Comparison of ENCODE assay signal across 17 cellular contexts in the genomic region with DNA sequence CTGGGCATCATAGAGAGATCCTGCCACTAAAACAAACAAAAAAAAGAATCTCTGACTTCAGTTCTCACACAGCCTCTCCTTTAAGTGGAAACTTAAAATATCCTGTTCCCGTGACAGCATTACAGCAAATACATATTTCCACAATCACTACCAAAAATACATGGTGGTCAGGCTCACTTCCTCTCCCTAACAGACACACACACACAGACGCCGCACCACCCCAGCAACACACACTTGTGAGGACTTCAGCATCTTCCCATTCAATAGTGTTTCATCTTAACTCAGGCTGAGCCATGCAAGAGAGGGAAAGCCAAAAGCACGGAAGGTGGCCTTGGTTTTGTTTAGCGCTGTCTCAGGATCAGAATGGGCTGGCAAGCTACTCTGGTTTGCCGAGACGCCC. TPM values are rescaled to one million over a fixed set of nuclear protein-coding genes. Genes with fewer than 3 reads are reported as not detected.
DNase-seq lines count a peak whose midpoint lies in the region; ATAC-seq, FAIRE-seq and TF ChIP-seq lines count a peak whose summit lies in the region.
"Had no signal": no experiment of that assay in that cellular context is flagged by ENCODE, and none has a peak within 500 bp of the region (broad histone marks: within the 10 kb centered on the region; RNA-seq: fewer than 3 reads in every experiment).

No MANE protein-coding gene starts in this region.

- TF ChIP-seq CTCF in GM10266 (IDR thresholded peaks at IDR 0.05; ENCODE audit: control insufficient read depth, insufficient read depth, low read depth, missing control alignments): no peak
- TF ChIP-seq CTCF in D721Med (IDR thresholded peaks at IDR 0.05; ENCODE audit: insufficient read depth, missing control alignments): no peak

- no peaks in the 10 kb centered on the region for H3K9me3 ChIP-seq in naive thymus-derived CD4-positive, alpha-beta T cell (ENCODE audit: control insufficient read depth in 2 of 3, low read length in 3 of 3)
- H3K9me3 ChIP-seq: neutrophil, testis had no signal

- H3K27me3 Mint-ChIP-seq in naive thymus-derived CD4-positive, alpha-beta T cell: peaks cover 0 to 4% (median 3%) of the 10 kb centered on the region in 5 donors
- peaks cover 4% of the 10 kb centered on the region for H3K27me3 Mint-ChIP-seq in activated CD4-positive, alpha-beta T cell treated with anti-CD3 and anti-CD28 coated beads, Interleukin-2, amount 10 ng/mL, durations not matched to agents 24 days and 14 days

- H3K4me3 Mint-ChIP-seq in naive thymus-derived CD4-positive, alpha-beta T cell: no peak overlapping the region
- H3K4me3 Mint-ChIP-seq in activated CD4-positive, alpha-beta T cell treated with anti-CD3 and anti-CD28 coated beads, Interleukin-2, amount 10 ng/mL, durations not matched to agents 24 days and 14 days: no peak overlapping the region
- H3K4me3 Mint-ChIP-seq: activated CD4-positive, alpha-beta memory T cell treated with anti-CD3 and anti-CD28 coated beads for 36 hours had no signal

- CTCF ChIA-PET in naive thymus-derived CD4-positive, alpha-beta T cell (lab: Charles Lee): no interaction called here

- H3K36me3 Mint-ChIP-seq in naive thymus-derived CD4-positive, alpha-beta T cell: no peaks in the 10 kb centered on the region
- no peaks in the 10 kb centered on the region for H3K36me3 Mint-ChIP-seq in activated CD4-positive, alpha-beta T cell treated with anti-CD3 and anti-CD28 coated beads, Interleukin-2, amount 10 ng/mL, durations not matched to agents 24 days and 14 days (ENCODE audit: low read depth)
- H3K36me3 Mint-ChIP-seq: activated CD4-positive, alpha-beta memory T cell treated with anti-CD3 and anti-CD28 coated beads for 36 hours had no signal

- no peaks in the 10 kb centered on the region for H3K4me1 ChIP-seq in naive thymus-derived CD4-positive, alpha-beta T cell (ENCODE audit: control insufficient read depth in 2 of 2, insufficient read depth in 2 of 2, low read length in 2 of 2)
- H3K4me1 ChIP-seq: foreskin keratinocyte, testis had no signal

- peaks cover 0 to 7% (median 2%) of the 10 kb centered on the region in 7 donors for H3K4me1 Mint-ChIP-seq in naive thymus-derived CD4-positive, alpha-beta T cell
- H3K4me1 Mint-ChIP-seq in activated CD4-positive, alpha-beta T cell treated with anti-CD3 and anti-CD28 coated beads, Interleukin-2, amount 10 ng/mL, durations not matched to agents 24 days and 14 days: peaks cover 7% of the 10 kb centered on the region

- FAIRE-seq in D721Med (lab: Jason Lieb, UNC): no peak

- no peak overlapping the region for H3K27ac Mint-ChIP-seq in naive thymus-derived CD4-positive, alpha-beta T cell
- no peak overlapping the region for H3K27ac Mint-ChIP-seq in activated CD4-positive, alpha-beta T cell treated with anti-CD3 and anti-CD28 coated beads, Interleukin-2, amount 10 ng/mL, durations not matched to agents 24 days and 14 days
- H3K27ac Mint-ChIP-seq: activated CD4-positive, alpha-beta memory T cell treated with anti-CD3 and anti-CD28 coated beads for 36 hours had no signal

- intact Hi-C loops in naive thymus-derived CD4-positive, alpha-beta T cell (cut with micrococcal nuclease): no loop called here
- intact Hi-C loops in activated CD4-positive, alpha-beta T cell treated with anti-CD3 and anti-CD28 coated beads, Interleukin-2, amount 10 ng/mL, durations not matched to agents 24 days and 14 days (cut with micrococcal nuclease): no loop called here

- no peaks in the 10 kb centered on the region for H3K9me3 Mint-ChIP-seq in naive thymus-derived CD4-positive, alpha-beta T cell
- H3K9me3 Mint-ChIP-seq in activated CD4-positive, alpha-beta T cell treated with anti-CD3 and anti-CD28 coated beads, Interleukin-2, amount 10 ng/mL, durations not matched to agents 24 days and 14 days: no peaks in the 10 kb centered on the region
- H3K9me3 Mint-ChIP-seq: activated CD4-positive, alpha-beta memory T cell treated with anti-CD3 and anti-CD28 coated beads for 36 hours had no signal

- peak; percentile 63 for DNase-seq in GM10266 (ENCODE audit: extremely low spot score)
- DNase-seq in NOMO-1 treated with dmso at 0.1 percent for 144 hours (lab: John Stamatoyannopoulos, UW; ENCODE audit: unreplicated experiment): peak; percentile 81
- peak in 1 of 9 donors; percentile 3 for DNase-seq in naive thymus-derived CD4-positive, alpha-beta T cell
- no peak for DNase-seq in activated CD4-positive, alpha-beta T cell treated with anti-CD3 and anti-CD28 coated beads, Interleukin-2, amount 10 ng/mL, durations not matched to agents 24 days and 14 days
- no peak for DNase-seq in D721Med (ENCODE audit: insufficient read length, low spot score)
- DNase-seq: activated CD4-positive, alpha-beta memory T cell treated with anti-CD3 and anti-CD28 coated beads for 36 hours; activated T-cell treated with anti-CD3 and anti-CD28 coated beads, Interleukin-2, amount 50 U/mL, for 48 hours; AML-193; foreskin keratinocyte; left cardiac atrium; NCI-H1436; stimulated activated CD4-positive, alpha-beta T cell treated with anti-CD3 and anti-CD28 coated beads, Interleukin-12 subunit alpha, Interleukin-12 subunit beta, amount 100 ng/mL, for 4 hours; testis had no signal

- ATAC-seq in GM21576 (IDR thresholded peaks at IDR 0.05; ENCODE audit: unreplicated experiment) (peak; percentile 38), HG02588 (IDR thresholded peaks at IDR 0.05; ENCODE audit: unreplicated experiment) (no peak)
- peak; percentile 34 for ATAC-seq in naive thymus-derived CD4-positive, alpha-beta T cell
- ATAC-seq: foreskin keratinocyte, left cardiac atrium had no signal

- H3K27ac ChIP-seq in naive thymus-derived CD4-positive, alpha-beta T cell (ENCODE audit: low read depth, low read length): no peak overlapping the region
- H3K27ac ChIP-seq: foreskin keratinocyte, neutrophil, RWPE1, testis had no signal

- no peak overlapping the region for H3K4me3 ChIP-seq in naive thymus-derived CD4-positive, alpha-beta T cell (ENCODE audit: low read length)
- H3K4me3 ChIP-seq: testis had no signal

- POLR2A ChIA-PET in naive thymus-derived CD4-positive, alpha-beta T cell (lab: Charles Lee): no interaction called here

- no peaks in the 10 kb centered on the region for H3K27me3 ChIP-seq in naive thymus-derived CD4-positive, alpha-beta T cell (ENCODE audit: control insufficient read depth in 2 of 2, insufficient read depth in 2 of 2, low read length in 2 of 2)
- H3K27me3 ChIP-seq: foreskin keratinocyte, testis had no signal

- no peaks in the 10 kb centered on the region for H3K36me3 ChIP-seq in naive thymus-derived CD4-positive, alpha-beta T cell (ENCODE audit: control insufficient read depth in 2 of 3, insufficient read depth in 3 of 3, low read length in 3 of 3)
- H3K36me3 ChIP-seq: neutrophil had no signal

RNA-seq across cellular contexts. Expression of a gene that starts 21.9 kb away (rescaled TPM):
- total RNA-seq in naive thymus-derived CD4-positive, alpha-beta T cell: under 1 TPM in 4 of 5 experiments, not detected in 1; 0.13 to 0.31 (median 0.20) TPM
- polyA plus RNA-seq in naive thymus-derived CD4-positive, alpha-beta T cell: under 1 TPM; 0.03 to 0.12 TPM
- total RNA-seq in activated CD4-positive, alpha-beta T cell treated with anti-CD3 and anti-CD28 coated beads, Interleukin-2, amount 10 ng/mL, durations not matched to agents 24 days and 14 days: 0.16 and 0.26 TPM in 2 replicates
- total RNA-seq: activated CD4-positive, alpha-beta memory T cell treated with anti-CD3 and anti-CD28 coated beads for 36 hours had no signal

Comparison
In these comparisons a context has a peak if more than half of its experiments do, and no peak if none do; other contexts are left out.
1. DNase-seq: peak in GM10266 (single experiment) and NOMO-1 treated with dmso at 0.1 percent for 144 hours (single experiment); none in activated CD4-positive, alpha-beta T cell treated with anti-CD3 and anti-CD28 coated beads, Interleukin-2, amount 10 ng/mL, durations not matched to agents 24 days and 14 days (single experiment) and D721Med (single experiment).